ENCODE assay signal across 8 cellular contexts in genomic region chr2:176140130-176140519, GRCh38. TPM values are rescaled to one million over a fixed set of nuclear protein-coding genes. Genes with fewer than 3 reads are reported as not detected.
DNase-seq lines count a peak whose midpoint lies in the region; ATAC-seq and TF ChIP-seq lines count a peak whose summit lies in the region.

No MANE protein-coding gene starts in this region.

- TF ChIP-seq CTCF in A673 (conservative IDR thresholded peaks at IDR 0.05; ENCODE audit: low read depth, low read length) (no peak), astrocyte of the cerebellum (IDR thresholded peaks at IDR 0.05; ENCODE audit: low read depth, low read length, missing control alignments) (no peak)

- no TSS peak for BruUV-seq in A673 (replicated peaks; lab: Mats Ljungman, UMichigan)

- H3K27ac ChIP-seq in A673 (ENCODE audit: low read depth, low read length, poor library complexity, severe bottlenecking) (peak overlapping the region; percentile 61), mesodermal cell (ENCODE audit: low read depth, low read length, severe bottlenecking) (no peak overlapping the region)

- POLR2A ChIA-PET in A673 (lab: Charles Lee; ENCODE audit: low non-redundant PET): interaction anchor here (0.6 to 0.7 kb wide), 4 partner anchors 8 to 539 kb away, joined by 3 to 8 read pairs (median 6); no protein-coding TSS in a partner anchor
- POLR2A ChIA-PET in activated CD4-positive, alpha-beta T cell treated with anti-CD3 and anti-CD28 coated beads, Interleukin-2, amount 10 ng/mL, durations not matched to agents 7 days and 5 days (lab: Charles Lee): no interaction called here

- H3K4me1 ChIP-seq in A673 (ENCODE audit: insufficient read depth, low read length, poor library complexity, severe bottlenecking) (peaks cover 34% of the 10 kb centered on the region), HAP-1 (peaks cover 21% of the 10 kb centered on the region), mesodermal cell (ENCODE audit: control insufficient read depth, insufficient read depth, low read length, poor library complexity, severe bottlenecking) (no peaks in the 10 kb centered on the region)

- H3K27me3 ChIP-seq in A673 (replicated peaks; ENCODE audit: insufficient read depth, low read depth, low read length, poor library complexity) (no peaks in the 10 kb centered on the region), HAP-1 (ENCODE audit: low read depth) (no peaks in the 10 kb centered on the region)

- peaks cover 30% of the 10 kb centered on the region for H3K4me1 Mint-ChIP-seq in activated CD4-positive, alpha-beta T cell treated with anti-CD3 and anti-CD28 coated beads, Interleukin-2, amount 10 ng/mL, durations not matched to agents 7 days and 5 days

- H3K36me3 ChIP-seq in A673 (ENCODE audit: insufficient read depth, low read length, poor library complexity, severe bottlenecking): peaks cover 16% of the 10 kb centered on the region
- no peaks in the 10 kb centered on the region for H3K36me3 ChIP-seq in HAP-1 (replicated peaks)
- H3K36me3 ChIP-seq in mesodermal cell (ENCODE audit: control insufficient read depth, insufficient read depth, low read length): no peaks in the 10 kb centered on the region

- ATAC-seq in GM21619 (IDR thresholded peaks at IDR 0.05; ENCODE audit: unreplicated experiment): no peak

- H3K4me3 ChIP-seq in A673 (ENCODE audit: low read depth, low read length, poor library complexity, severe bottlenecking) (peak overlapping the region; percentile 85), HAP-1 (peak overlapping the region; percentile 42), astrocyte of the cerebellum (ENCODE audit: low read depth, low read length) (peak overlapping the region; percentile 32), mesodermal cell (ENCODE audit: extremely low read depth, insufficient read depth, low read length, poor library complexity, severe bottlenecking) (peak overlapping the region; percentile 37)

- no peaks in the 10 kb centered on the region for H3K9me3 Mint-ChIP-seq in activated CD4-positive, alpha-beta T cell treated with anti-CD3 and anti-CD28 coated beads, Interleukin-2, amount 10 ng/mL, durations not matched to agents 7 days and 5 days

- DNase-seq in A673 (ENCODE audit: low spot score): no peak
- DNase-seq in HAP-1 (ENCODE audit: low spot score in 2 of 2): no peak
- DNase-seq in astrocyte of the cerebellum (ENCODE audit: low read depth): no peak
- DNase-seq in NK-92 (lab: John Stamatoyannopoulos, UW; ENCODE audit: unreplicated experiment): no peak
- no peak for DNase-seq in activated CD4-positive, alpha-beta T cell treated with anti-CD3 and anti-CD28 coated beads, Interleukin-2, amount 10 ng/mL, durations not matched to agents 7 days and 5 days
- DNase-seq in activated CD8-positive, alpha-beta memory T cell treated with anti-CD3 and anti-CD28 coated beads for 24 hours: no peak

- H3K27me3 Mint-ChIP-seq in activated CD4-positive, alpha-beta T cell treated with anti-CD3 and anti-CD28 coated beads, Interleukin-2, amount 10 ng/mL, durations not matched to agents 7 days and 5 days: peaks cover 80% of the 10 kb centered on the region

- no peaks in the 10 kb centered on the region for H3K9me3 ChIP-seq in A673 (ENCODE audit: low read depth, low read length, poor library complexity, severe bottlenecking)
- H3K9me3 ChIP-seq in HAP-1: no peaks in the 10 kb centered on the region
- no peaks in the 10 kb centered on the region for H3K9me3 ChIP-seq in mesodermal cell (ENCODE audit: control insufficient read depth, low read length)

- H3K27ac Mint-ChIP-seq in activated CD4-positive, alpha-beta T cell treated with anti-CD3 and anti-CD28 coated beads, Interleukin-2, amount 10 ng/mL, durations not matched to agents 7 days and 5 days: no peak overlapping the region

- CTCF ChIA-PET in A673 (lab: Charles Lee): interaction anchor here (0.6 to 4.2 kb wide), 6 partner anchors 100 to 1009 kb away, joined by 3 to 35 read pairs (median 10); no protein-coding TSS in a partner anchor
- CTCF ChIA-PET in activated CD4-positive, alpha-beta T cell treated with anti-CD3 and anti-CD28 coated beads, Interleukin-2, amount 10 ng/mL, durations not matched to agents 7 days and 5 days (lab: Charles Lee): interaction anchor here (0.6 to 3.6 kb wide), 19 partner anchors 11 to 1218 kb away, joined by 3 to 22 read pairs (median 5); no protein-coding TSS in a partner anchor

- 37 to 52% methylated on average over 6 to 9 of the region's 13 CpGs for WGBS in mesodermal cell (ENCODE audit: insufficient coverage in 2 of 2), 2 experiments

- H3K36me3 Mint-ChIP-seq in activated CD4-positive, alpha-beta T cell treated with anti-CD3 and anti-CD28 coated beads, Interleukin-2, amount 10 ng/mL, durations not matched to agents 7 days and 5 days (ENCODE audit: low read depth): peaks cover 4% of the 10 kb centered on the region

- no peak overlapping the region for H3K4me3 Mint-ChIP-seq in activated CD4-positive, alpha-beta T cell treated with anti-CD3 and anti-CD28 coated beads, Interleukin-2, amount 10 ng/mL, durations not matched to agents 7 days and 5 days

- intact Hi-C loops in A673 (cut with micrococcal nuclease; ENCODE audit: unreplicated experiment): loop anchor here (2.0 kb wide), 2 partner anchors 315 to 415 kb away; no protein-coding TSS in a partner anchor

- in situ Hi-C loops in HAP-1 (cut with MboI; ENCODE audit: low sequenced_read_pairs): no loop called here
- in situ Hi-C loops in astrocyte of the cerebellum (cut with HindIII; ENCODE audit: low sequenced_read_pairs): no loop called here

RNA-seq across cellular contexts. Expression of gene HOXD8, which starts 10.6 kb away (rescaled TPM):
- total RNA-seq in A673 (2021): 56.8 and 61.9 TPM in 2 replicates
- 2.1 TPM for polyA plus RNA-seq in mesodermal cell (2013, experiment 1 of 2)
- 1.0 TPM for polyA plus RNA-seq in mesodermal cell (2013, experiment 2 of 2)
- not detected for total RNA-seq in activated CD4-positive, alpha-beta T cell treated with anti-CD3 and anti-CD28 coated beads, Interleukin-2, amount 10 ng/mL, durations not matched to agents 7 days and 5 days

RNA-seq across cellular contexts. Expression of gene HOXD4, which starts 11.2 kb away (rescaled TPM):
- total RNA-seq in A673 (2021): 30.8 and 34.3 TPM in 2 replicates
- 6.5 TPM for polyA plus RNA-seq in mesodermal cell (2013, experiment 1 of 2)
- polyA plus RNA-seq in mesodermal cell (2013, experiment 2 of 2): 4.2 TPM
- total RNA-seq in activated CD4-positive, alpha-beta T cell treated with anti-CD3 and anti-CD28 coated beads, Interleukin-2, amount 10 ng/mL, durations not matched to agents 7 days and 5 days: not detected

RNA-seq across cellular contexts. Expression of gene HOXD3, which starts 17.0 kb away (rescaled TPM):
- 41.3 and 53.0 TPM in 2 replicates for total RNA-seq in A673 (2021)
- polyA plus RNA-seq in mesodermal cell (2013, experiment 1 of 2): 3.3 TPM
- polyA plus RNA-seq in mesodermal cell (2013, experiment 2 of 2): 2.3 TPM
- not detected for total RNA-seq in activated CD4-positive, alpha-beta T cell treated with anti-CD3 and anti-CD28 coated beads, Interleukin-2, amount 10 ng/mL, durations not matched to agents 7 days and 5 days

RNA-seq across cellular contexts. Expression of gene HOXD9, which starts 17.6 kb away (rescaled TPM):
- 63.0 and 64.9 TPM in 2 replicates for total RNA-seq in A673 (2021)
- 1.9 TPM for polyA plus RNA-seq in mesodermal cell (2013, experiment 1 of 2)
- 2.1 TPM for polyA plus RNA-seq in mesodermal cell (2013, experiment 2 of 2)
- total RNA-seq in activated CD4-positive, alpha-beta T cell treated with anti-CD3 and anti-CD28 coated beads, Interleukin-2, amount 10 ng/mL, durations not matched to agents 7 days and 5 days: not detected

RNA-seq across cellular contexts. Expression of gene HOXD10, which starts 23.5 kb away (rescaled TPM):
- total RNA-seq in A673 (2021): 88.6 and 98.3 TPM in 2 replicates
- polyA plus RNA-seq in mesodermal cell (2013, experiment 1 of 2): 1.9 TPM
- polyA plus RNA-seq in mesodermal cell (2013, experiment 2 of 2): 0.96 TPM
- not detected for total RNA-seq in activated CD4-positive, alpha-beta T cell treated with anti-CD3 and anti-CD28 coated beads, Interleukin-2, amount 10 ng/mL, durations not matched to agents 7 days and 5 days

Comparison
In these comparisons a context has a peak if more than half of its experiments do, and no peak if none do; other contexts are left out.
1. H3K4me3 ChIP-seq: peak in every context shown above with its lines; median percentile 85 in A673; 42 in HAP-1; 37 in mesodermal cell; 32 in astrocyte of the cerebellum.
2. RNA of gene HOXD8, which starts 10.6 kb away (total RNA-seq): 56.8 to 61.9 TPM in A673; not detected in activated CD4-positive, alpha-beta T cell treated with anti-CD3 and anti-CD28 coated beads, Interleukin-2, amount 10 ng/mL, durations not matched to agents 7 days and 5 days; every median in the first group is over 10 times any median in the second.
3. RNA of gene HOXD4, which starts 11.2 kb away (total RNA-seq): 30.8 to 34.3 TPM in A673; not detected in activated CD4-positive, alpha-beta T cell treated with anti-CD3 and anti-CD28 coated beads, Interleukin-2, amount 10 ng/mL, durations not matched to agents 7 days and 5 days; every median in the first group is over 10 times any median in the second.
4. RNA of gene HOXD3, which starts 17.0 kb away (total RNA-seq): 41.3 to 53.0 TPM in A673; not detected in activated CD4-positive, alpha-beta T cell treated with anti-CD3 and anti-CD28 coated beads, Interleukin-2, amount 10 ng/mL, durations not matched to agents 7 days and 5 days; every median in the first group is over 10 times any median in the second.